Comparison of ENCODE assay signal across 8 cellular contexts in the genomic region with DNA sequence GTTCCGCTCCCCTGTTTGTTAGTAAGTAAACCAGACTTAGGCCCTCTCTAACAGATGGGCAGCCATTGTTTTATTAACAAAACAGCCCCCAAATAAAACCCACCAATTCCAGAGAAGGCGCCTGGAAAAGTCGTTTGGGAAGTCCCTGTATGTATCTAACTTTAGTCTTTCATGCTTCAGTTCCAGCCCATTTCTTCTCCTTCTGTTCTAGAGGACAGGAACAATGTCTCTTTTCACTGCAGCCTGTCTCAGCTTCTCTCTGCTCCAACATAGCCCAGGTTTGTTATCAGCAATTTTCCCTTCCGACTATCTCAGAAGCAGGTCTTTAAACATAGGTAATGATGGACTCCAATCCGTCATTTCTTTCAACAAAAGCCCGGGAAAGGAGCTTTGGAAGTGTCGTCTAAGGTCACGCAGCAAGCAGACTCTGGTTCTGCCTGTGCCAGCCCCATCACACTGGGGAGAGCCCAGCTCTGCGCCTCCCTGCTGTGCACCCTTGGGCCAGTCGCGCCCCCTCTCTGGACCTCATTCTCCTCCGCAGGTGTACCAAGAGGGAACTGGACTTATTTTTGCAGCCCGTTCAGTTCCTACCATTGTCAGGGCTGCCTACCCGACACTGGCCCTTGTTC. TPM values are rescaled to one million over a fixed set of nuclear protein-coding genes. Genes with fewer than 3 reads are reported as not detected.
A peak's percentile ranks its signal among the peaks of the same experiment; 100 is the strongest.
DNase-seq lines count a peak whose midpoint lies in the region; ATAC-seq and TF ChIP-seq lines count a peak whose summit lies in the region.

No MANE protein-coding gene starts in this region.

- H3K36me3 ChIP-seq in HUES64 (ENCODE audit: insufficient read depth, low read length): no peaks in the 10 kb centered on the region

- H3K4me3 ChIP-seq in AG09309 (ENCODE audit: control insufficient read depth, low read depth, low read length): peak overlapping the region; percentile 90
- peak overlapping the region; percentile 92 for H3K4me3 ChIP-seq in HUES64 (ENCODE audit: low read length)

- TF ChIP-seq CTCF in AG09309 (IDR thresholded peaks at IDR 0.05; ENCODE audit: control insufficient read depth, insufficient read depth, low read depth, low read length, missing control alignments): no peak

- H3K36me3 Mint-ChIP-seq in naive B cell: peaks cover 0 to 14% of the 10 kb centered on the region in 2 donors

- H3K9ac ChIP-seq in HUES64 (ENCODE audit: low read depth, low read length): peak overlapping the region; percentile 60

- H3K4me3 Mint-ChIP-seq in naive B cell: peak overlapping the region; percentile 84 to 97 (median 91)

- 24% methylated on average over 14 of the region's 14 CpGs for WGBS in HUES64

- no peaks in the 10 kb centered on the region for H3K9me3 Mint-ChIP-seq in naive B cell

- no peaks in the 10 kb centered on the region for H3K27me3 Mint-ChIP-seq in naive B cell

- H3K27ac ChIP-seq in HUES64 (ENCODE audit: low read depth, low read length) (peak overlapping the region; percentile 47; the same call in 1 of the 2 replicates), caudate nucleus (ENCODE audit: low read depth, low read length) (peak overlapping the region; percentile 46)

- H3K4me1 ChIP-seq in HUES64 (ENCODE audit: insufficient read depth, low read length): peaks cover 9% of the 10 kb centered on the region; the same call in 1 of the 2 replicates

- DNase-seq in AG09309 (ENCODE audit: low read depth) (no peak), caudate nucleus (lab: John Stamatoyannopoulos, UW) (peak in 2 of 61 donors; percentile 39 to 54), naive B cell (no peak), NCI-H1105 treated with DMSO at 0.1 percent for 48 hours (lab: John Stamatoyannopoulos, UW) (no peak), iPS-NIHi7 (ENCODE audit: extremely low spot score) (no peak)

- peaks cover 45 to 63% (median 53%) of the 10 kb centered on the region in 3 donors for H3K4me1 Mint-ChIP-seq in naive B cell

- no peaks in the 10 kb centered on the region for H3K27me3 ChIP-seq in HUES64 (ENCODE audit: insufficient read depth, low read length)

- peak overlapping the region; percentile 96 to 100 (median 97) for H3K27ac Mint-ChIP-seq in naive B cell

- H3K9me3 ChIP-seq in HUES64 (ENCODE audit: insufficient read depth, low read depth, low read length): no peaks in the 10 kb centered on the region

- ATAC-seq in naive B cell (ENCODE audit: low read depth in 2 of 2): no peak
- ATAC-seq in GM21423 (IDR thresholded peaks at IDR 0.05; ENCODE audit: unreplicated experiment): no peak
- ATAC-seq in GM18858 (IDR thresholded peaks at IDR 0.05; ENCODE audit: unreplicated experiment): no peak

RNA-seq across cellular contexts. Expression of gene AKNA, which starts 9.6 kb away (rescaled TPM):
- 17.8 TPM for polyA plus RNA-seq in HUES64 (2013, experiment 1 of 2)
- 18.9 TPM for polyA plus RNA-seq in HUES64 (2013, experiment 2 of 2)
- 10 to 100 TPM in 5 of 6 donors, under 1 TPM in 1; 0.78 to 34.1 (median 13.7) TPM for polyA plus RNA-seq in naive B cell (ENCODE audit: low read depth in 6 of 6)
